Comparison of ENCODE assay signal across 9 cellular contexts in the genomic region with DNA sequence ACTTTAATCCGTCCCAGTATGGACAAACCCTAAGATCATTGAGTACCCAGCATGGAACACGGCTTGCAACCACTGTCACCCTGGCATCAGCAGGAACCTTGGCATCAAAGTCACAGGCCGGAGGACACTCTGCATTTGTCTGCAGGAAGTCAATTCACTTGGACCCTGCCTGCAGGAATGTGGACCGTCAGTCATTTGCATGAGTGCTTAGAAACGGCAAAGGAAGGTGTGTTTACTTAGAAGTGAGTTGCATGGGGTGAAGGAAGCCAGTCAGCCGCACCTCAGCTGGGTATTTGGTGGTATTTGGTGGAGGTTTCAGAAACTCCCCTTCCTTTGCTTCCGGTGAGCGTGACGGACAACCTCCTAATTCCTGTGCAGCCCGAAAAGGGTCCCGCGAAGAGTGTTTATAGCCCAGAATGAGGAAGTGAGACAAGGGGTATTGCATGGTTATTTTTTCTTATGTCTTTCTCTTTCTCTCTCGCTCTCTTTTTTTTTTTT. TPM values are rescaled to one million over a fixed set of nuclear protein-coding genes. Genes with fewer than 3 reads are reported as not detected.
A peak's percentile ranks its signal among the peaks of the same experiment; 100 is the strongest.
DNase-seq lines count a peak whose midpoint lies in the region; ATAC-seq, FAIRE-seq and TF ChIP-seq lines count a peak whose summit lies in the region.
"Had no signal": no experiment of that assay in that cellular context is flagged by ENCODE, and none has a peak within 500 bp of the region (broad histone marks: within the 10 kb centered on the region; RNA-seq: fewer than 3 reads in every experiment).

No MANE protein-coding gene starts in this region.

- CTCF ChIA-PET in HEK293T (lab: Yijun Ruan, JAX), result no interaction called here

- intact Hi-C loops in cardiac septum (cut with DNase I), result no loop called here
- intact Hi-C loops in Right ventricle myocardium superior (cut with DNase I), result no loop called here

- no peak for FAIRE-seq in small intestine (lab: Jason Lieb, UNC)

- H3K27ac Mint-ChIP-seq in T-helper 1 cell treated with Interleukin-12 subunit alpha and Interleukin-12 subunit beta and Interleukin-4 antibody, amounts not matched to agents 30 μg/mL and 1 μg/mL, for 36 hours, result peak overlapping the region; percentile 94

- H3K4me1 ChIP-seq in effector memory CD4-positive, alpha-beta T cell (ENCODE audit: control insufficient read depth, insufficient read depth, low read length, poor library complexity, severe bottlenecking), result peaks cover 17% of the 10 kb centered on the region
- H3K4me1 ChIP-seq in small intestine (ENCODE audit: control insufficient read depth in 2 of 2, insufficient read depth in 1 of 2, low read depth in 1 of 2, low read length in 1 of 2), result no peaks in the 10 kb centered on the region
- H3K4me1 ChIP-seq: vagina had no signal

- H3K9me3 Mint-ChIP-seq in T-helper 1 cell treated with Interleukin-12 subunit alpha and Interleukin-12 subunit beta and Interleukin-4 antibody, amounts not matched to agents 30 μg/mL and 1 μg/mL, for 36 hours, result peaks cover 4% of the 10 kb centered on the region

- H3K4me3 Mint-ChIP-seq in T-helper 1 cell treated with Interleukin-12 subunit alpha and Interleukin-12 subunit beta and Interleukin-4 antibody, amounts not matched to agents 30 μg/mL and 1 μg/mL, for 36 hours, result peak overlapping the region; percentile 82

- ATAC-seq in Right ventricle myocardium superior (ENCODE audit: poor library complexity) (no peak), HG03066 (IDR thresholded peaks at IDR 0.05; ENCODE audit: low read depth, unreplicated experiment) (peak; percentile 88)

- H3K4me3 ChIP-seq in effector memory CD4-positive, alpha-beta T cell (ENCODE audit: insufficient read depth, low read depth, low read length, poor library complexity, severe bottlenecking), result no peak overlapping the region
- no peak overlapping the region for H3K4me3 ChIP-seq in small intestine (ENCODE audit: low read depth in 1 of 2, low read length in 2 of 2)
- H3K4me3 ChIP-seq: vagina had no signal

- DNase-seq in cardiac septum (ENCODE audit: low spot score) (peak; percentile 65), Right ventricle myocardium superior (no peak), small intestine (no peak), anterior cingulate cortex (lab: John Stamatoyannopoulos, UW) (no peak), HEK293T (ENCODE audit: extremely low spot score) (no peak)
- peak; percentile 51 to 62 (median 55) for DNase-seq in effector memory CD4-positive, alpha-beta T cell

- peaks cover 11% of the 10 kb centered on the region for H3K36me3 ChIP-seq in effector memory CD4-positive, alpha-beta T cell (ENCODE audit: control insufficient read depth, insufficient read depth, low read length)
- H3K36me3 ChIP-seq in small intestine (ENCODE audit: control insufficient read depth in 2 of 2, insufficient read depth in 2 of 2, low read length in 2 of 2), result no peaks in the 10 kb centered on the region
- H3K36me3 ChIP-seq: vagina had no signal

- no peaks in the 10 kb centered on the region for H3K27me3 ChIP-seq in effector memory CD4-positive, alpha-beta T cell (replicated peaks; ENCODE audit: control insufficient read depth, insufficient read depth, low read length, poor library complexity, severe bottlenecking)
- H3K27me3 ChIP-seq in small intestine (ENCODE audit: control insufficient read depth in 2 of 2, insufficient read depth in 2 of 2, low read length in 2 of 2), result no peaks in the 10 kb centered on the region
- H3K27me3 ChIP-seq: vagina had no signal

- H3K36me3 Mint-ChIP-seq in T-helper 1 cell treated with Interleukin-12 subunit alpha and Interleukin-12 subunit beta and Interleukin-4 antibody, amounts not matched to agents 30 μg/mL and 1 μg/mL, for 36 hours (ENCODE audit: low read depth), result peaks cover 43% of the 10 kb centered on the region

- 39 to 62% (median 45%) methylated on average over 12 to 13 of the region's 13 CpGs for WGBS in small intestine, 3 donors

- peak overlapping the region; percentile 55 for H3K27ac ChIP-seq in effector memory CD4-positive, alpha-beta T cell (ENCODE audit: insufficient read depth, low read length, poor library complexity, severe bottlenecking)
- H3K27ac ChIP-seq in small intestine (ENCODE audit: low read depth in 1 of 2, low read length in 1 of 2), result no peak overlapping the region
- H3K27ac ChIP-seq: vagina had no signal

- no peaks in the 10 kb centered on the region for H3K9me3 ChIP-seq in effector memory CD4-positive, alpha-beta T cell (ENCODE audit: control insufficient read depth, low read length)
- H3K9me3 ChIP-seq in small intestine (ENCODE audit: control insufficient read depth, low read depth), result no peaks in the 10 kb centered on the region
- H3K9me3 ChIP-seq: vagina had no signal

- H3K4me1 Mint-ChIP-seq in T-helper 1 cell treated with Interleukin-12 subunit alpha and Interleukin-12 subunit beta and Interleukin-4 antibody, amounts not matched to agents 30 μg/mL and 1 μg/mL, for 36 hours (ENCODE audit: low read depth), result peaks cover 49% of the 10 kb centered on the region

- H3K27me3 Mint-ChIP-seq in T-helper 1 cell treated with Interleukin-12 subunit alpha and Interleukin-12 subunit beta and Interleukin-4 antibody, amounts not matched to agents 30 μg/mL and 1 μg/mL, for 36 hours (ENCODE audit: low read depth), result no peaks in the 10 kb centered on the region

- POLR2A ChIA-PET in HEK293T (lab: Yijun Ruan, JAX), result no interaction called here

TF ChIP-seq in HEK293T, 16 proteins besides CTCF, POLR2A, EP300 and RAD21:
- TF ChIP-seq ARNT (IDR thresholded peaks at IDR 0.05) (no peak), ZNF384 (IDR thresholded peaks at IDR 0.05) (no peak), FOXM1 (IDR thresholded peaks at IDR 0.05; ENCODE audit: borderline replicate concordance) (no peak), FOXK2 (IDR thresholded peaks at IDR 0.05) (no peak), NFRKB (IDR thresholded peaks at IDR 0.05) (no peak), SUZ12 (IDR thresholded peaks at IDR 0.05) (no peak), ELF4 (IDR thresholded peaks at IDR 0.05) (no peak), BHLHE40 (IDR thresholded peaks at IDR 0.05; ENCODE audit: borderline replicate concordance) (no peak), L3MBTL2 (conservative IDR thresholded peaks at IDR 0.05) (no peak), LEF1 (IDR thresholded peaks at IDR 0.05; ENCODE audit: borderline replicate concordance) (no peak), FOXA1 (IDR thresholded peaks at IDR 0.05) (no peak), CTBP1 (IDR thresholded peaks at IDR 0.05; ENCODE audit: borderline replicate concordance) (no peak), SP1 (IDR thresholded peaks at IDR 0.05) (no peak), HDGF (IDR thresholded peaks at IDR 0.05; ENCODE audit: borderline replicate concordance) (no peak), TARDBP (IDR thresholded peaks at IDR 0.05) (no peak)
- TF ChIP-seq, protein P1, sequence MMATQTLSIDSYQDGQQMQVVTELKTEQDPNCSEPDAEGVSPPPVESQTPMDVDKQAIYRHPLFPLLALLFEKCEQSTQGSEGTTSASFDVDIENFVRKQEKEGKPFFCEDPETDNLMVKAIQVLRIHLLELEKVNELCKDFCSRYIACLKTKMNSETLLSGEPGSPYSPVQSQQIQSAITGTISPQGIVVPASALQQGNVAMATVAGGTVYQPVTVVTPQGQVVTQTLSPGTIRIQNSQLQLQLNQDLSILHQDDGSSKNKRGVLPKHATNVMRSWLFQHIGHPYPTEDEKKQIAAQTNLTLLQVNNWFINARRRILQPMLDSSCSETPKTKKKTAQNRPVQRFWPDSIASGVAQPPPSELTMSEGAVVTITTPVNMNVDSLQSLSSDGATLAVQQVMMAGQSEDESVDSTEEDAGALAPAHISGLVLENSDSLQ (IDR thresholded peaks at IDR 0.05), result no peak
TF ChIP-seq in HEK293T: peak in this region for 0.

RNA-seq across cellular contexts. Expression of a gene that starts 15.5 kb away (rescaled TPM):
- total RNA-seq in cardiac septum (1.5 TPM), Right ventricle myocardium superior (1.6 TPM)
- polyA plus RNA-seq in small intestine, result 1 to 10 TPM in 1 of 3 donors, under 1 TPM in 2; 0.22 to 2.1 (median 0.81) TPM

Comparison
In these comparisons a context has a peak if more than half of its experiments do, and no peak if none do; other contexts are left out.
1. DNase-seq: peak in cardiac septum (single experiment) and effector memory CD4-positive, alpha-beta T cell (3 of 3); none in Right ventricle myocardium superior (single experiment), small intestine (single experiment), anterior cingulate cortex (0 of 58) and HEK293T (single experiment).